Comparison of ENCODE assay signal across 1 cellular context in the genomic region with DNA sequence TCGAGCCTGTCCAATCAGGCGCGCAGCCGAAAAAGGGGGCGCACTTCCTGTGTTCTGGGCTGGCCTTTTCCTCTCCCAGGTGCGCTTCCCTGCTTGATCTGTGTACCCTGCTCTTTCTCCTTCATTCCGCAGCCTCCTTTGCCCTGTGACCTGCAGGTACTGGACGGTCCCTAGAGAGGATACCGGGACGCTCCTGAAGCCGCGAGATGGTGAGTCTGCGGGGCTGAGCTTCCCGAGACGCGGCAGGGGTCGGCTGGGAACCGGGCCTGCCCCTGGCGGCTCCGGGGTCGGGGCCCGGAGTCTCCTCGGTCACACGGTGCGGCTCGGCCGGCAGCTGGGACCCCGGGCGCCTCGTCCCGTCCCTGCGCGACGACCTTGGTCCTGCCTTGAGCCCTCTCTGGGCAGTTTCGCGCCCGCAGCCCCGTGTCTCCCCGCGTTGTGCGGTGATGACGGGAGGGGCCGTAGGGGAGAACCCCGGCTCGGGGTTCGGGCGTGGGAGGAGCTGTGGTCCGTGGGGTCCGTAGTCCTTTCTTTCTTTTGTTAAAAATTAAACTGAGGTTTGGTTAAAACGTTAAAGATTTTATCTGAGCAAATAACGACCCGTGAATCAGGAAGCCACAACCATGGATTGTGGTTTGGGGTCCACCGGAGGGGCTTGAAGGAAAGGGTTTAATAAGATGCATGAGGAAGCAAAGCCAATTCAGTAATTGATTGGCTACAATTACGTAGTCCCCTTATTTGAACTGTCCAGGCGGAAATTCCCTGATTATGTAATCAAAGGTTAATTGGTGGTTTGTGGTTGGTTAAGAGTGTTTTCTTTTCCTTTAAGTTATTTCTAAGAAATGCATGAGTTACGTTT.
A peak's percentile ranks its signal among the peaks of the same experiment; 100 is the strongest.
TF ChIP-seq lines count a peak whose summit lies in the region.

No MANE protein-coding gene starts in this region.

TF ChIP-seq in HepG2, 621 proteins besides CTCF, POLR2A, EP300 and RAD21 (continued from another document):
- TF ChIP-seq ZNF614 (CRISPR knock-in tag; IDR thresholded peaks at IDR 0.05; ENCODE audit: borderline replicate concordance) (peak; percentile 86; the same call in 1 of the 2 replicates), IRF2 (CRISPR knock-in tag; IDR thresholded peaks at IDR 0.05) (peak; percentile 93), RBM22 (optimal IDR thresholded peaks at IDR 0.05; ENCODE audit: low read length) (peak; percentile 82), EZH2 (conservative IDR thresholded peaks at IDR 0.05; ENCODE audit: low read depth, low read length) (no peak), ZNF317 (CRISPR knock-in tag; IDR thresholded peaks at IDR 0.05) (peak; percentile 63; the same call in 1 of the 2 replicates), ZNF841 (CRISPR knock-in tag; IDR thresholded peaks at IDR 0.05; ENCODE audit: borderline replicate concordance) (peak; percentile 57; the same call in 1 of the 2 replicates), ZNF781 (CRISPR knock-in tag; IDR thresholded peaks at IDR 0.05; ENCODE audit: borderline replicate concordance, not compliant biosample characterization) (peak; percentile 52), HMG20B (CRISPR knock-in tag; conservative IDR thresholded peaks at IDR 0.05) (peak; percentile 57; the same call in 1 of the 2 replicates), ZSCAN12 (CRISPR knock-in tag; IDR thresholded peaks at IDR 0.05) (0 out of 2 replicates have a peak, but pooled peaks have one; percentile 20), FOXJ3 (CRISPR knock-in tag; IDR thresholded peaks at IDR 0.05; ENCODE audit: borderline replicate concordance) (no peak; the same call in 1 of the 2 replicates), TRIM24 (CRISPR knock-in tag; IDR thresholded peaks at IDR 0.05) (no peak), BRD4 (CRISPR knock-in tag; IDR thresholded peaks at IDR 0.05) (peak; percentile 90), ZNF766 (CRISPR knock-in tag; IDR thresholded peaks at IDR 0.05; ENCODE audit: borderline replicate concordance) (peak; percentile 74; the same call in 1 of the 2 replicates), ZNF446 (CRISPR knock-in tag; IDR thresholded peaks at IDR 0.05) (peak; percentile 79; the same call in 1 of the 2 replicates), ZNF629 (CRISPR knock-in tag; conservative IDR thresholded peaks at IDR 0.05) (peak; percentile 15), CEBPG (CRISPR knock-in tag; IDR thresholded peaks at IDR 0.05) (peak; percentile 72), TCF7L2 (IDR thresholded peaks at IDR 0.05; ENCODE audit: low read depth, low read length) (no peak), ZKSCAN1 (IDR thresholded peaks at IDR 0.05; ENCODE audit: low read length) (no peak), ZSCAN9 (CRISPR knock-in tag; IDR thresholded peaks at IDR 0.05; ENCODE audit: borderline replicate concordance) (no peak; the same call in 1 of the 2 replicates), ZNF572 (CRISPR knock-in tag; IDR thresholded peaks at IDR 0.05) (peak; percentile 95), RARG (CRISPR knock-in tag; IDR thresholded peaks at IDR 0.05; ENCODE audit: low read depth) (no peak), SMARCC2 (IDR thresholded peaks at IDR 0.05) (no peak), ZNF768 (CRISPR knock-in tag; IDR thresholded peaks at IDR 0.05) (peak; percentile 81), ZNF563 (CRISPR knock-in tag; IDR thresholded peaks at IDR 0.05) (peak; percentile 94), ZNF230 (CRISPR knock-in tag; IDR thresholded peaks at IDR 0.05) (peak; percentile 95), ELF4 (CRISPR knock-in tag; IDR thresholded peaks at IDR 0.05; ENCODE audit: borderline replicate concordance) (peak; percentile 86)
- TF ChIP-seq, protein P1, sequence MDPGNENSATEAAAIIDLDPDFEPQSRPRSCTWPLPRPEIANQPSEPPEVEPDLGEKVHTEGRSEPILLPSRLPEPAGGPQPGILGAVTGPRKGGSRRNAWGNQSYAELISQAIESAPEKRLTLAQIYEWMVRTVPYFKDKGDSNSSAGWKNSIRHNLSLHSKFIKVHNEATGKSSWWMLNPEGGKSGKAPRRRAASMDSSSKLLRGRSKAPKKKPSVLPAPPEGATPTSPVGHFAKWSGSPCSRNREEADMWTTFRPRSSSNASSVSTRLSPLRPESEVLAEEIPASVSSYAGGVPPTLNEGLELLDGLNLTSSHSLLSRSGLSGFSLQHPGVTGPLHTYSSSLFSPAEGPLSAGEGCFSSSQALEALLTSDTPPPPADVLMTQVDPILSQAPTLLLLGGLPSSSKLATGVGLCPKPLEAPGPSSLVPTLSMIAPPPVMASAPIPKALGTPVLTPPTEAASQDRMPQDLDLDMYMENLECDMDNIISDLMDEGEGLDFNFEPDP (CRISPR knock-in tag; conservative IDR thresholded peaks at IDR 0.05), result no peak
- TF ChIP-seq, protein P2, sequence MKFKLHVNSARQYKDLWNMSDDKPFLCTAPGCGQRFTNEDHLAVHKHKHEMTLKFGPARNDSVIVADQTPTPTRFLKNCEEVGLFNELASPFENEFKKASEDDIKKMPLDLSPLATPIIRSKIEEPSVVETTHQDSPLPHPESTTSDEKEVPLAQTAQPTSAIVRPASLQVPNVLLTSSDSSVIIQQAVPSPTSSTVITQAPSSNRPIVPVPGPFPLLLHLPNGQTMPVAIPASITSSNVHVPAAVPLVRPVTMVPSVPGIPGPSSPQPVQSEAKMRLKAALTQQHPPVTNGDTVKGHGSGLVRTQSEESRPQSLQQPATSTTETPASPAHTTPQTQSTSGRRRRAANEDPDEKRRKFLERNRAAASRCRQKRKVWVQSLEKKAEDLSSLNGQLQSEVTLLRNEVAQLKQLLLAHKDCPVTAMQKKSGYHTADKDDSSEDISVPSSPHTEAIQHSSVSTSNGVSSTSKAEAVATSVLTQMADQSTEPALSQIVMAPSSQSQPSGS (CRISPR knock-in tag; IDR thresholded peaks at IDR 0.05), result peak; percentile 88
- TF ChIP-seq, protein P3, sequence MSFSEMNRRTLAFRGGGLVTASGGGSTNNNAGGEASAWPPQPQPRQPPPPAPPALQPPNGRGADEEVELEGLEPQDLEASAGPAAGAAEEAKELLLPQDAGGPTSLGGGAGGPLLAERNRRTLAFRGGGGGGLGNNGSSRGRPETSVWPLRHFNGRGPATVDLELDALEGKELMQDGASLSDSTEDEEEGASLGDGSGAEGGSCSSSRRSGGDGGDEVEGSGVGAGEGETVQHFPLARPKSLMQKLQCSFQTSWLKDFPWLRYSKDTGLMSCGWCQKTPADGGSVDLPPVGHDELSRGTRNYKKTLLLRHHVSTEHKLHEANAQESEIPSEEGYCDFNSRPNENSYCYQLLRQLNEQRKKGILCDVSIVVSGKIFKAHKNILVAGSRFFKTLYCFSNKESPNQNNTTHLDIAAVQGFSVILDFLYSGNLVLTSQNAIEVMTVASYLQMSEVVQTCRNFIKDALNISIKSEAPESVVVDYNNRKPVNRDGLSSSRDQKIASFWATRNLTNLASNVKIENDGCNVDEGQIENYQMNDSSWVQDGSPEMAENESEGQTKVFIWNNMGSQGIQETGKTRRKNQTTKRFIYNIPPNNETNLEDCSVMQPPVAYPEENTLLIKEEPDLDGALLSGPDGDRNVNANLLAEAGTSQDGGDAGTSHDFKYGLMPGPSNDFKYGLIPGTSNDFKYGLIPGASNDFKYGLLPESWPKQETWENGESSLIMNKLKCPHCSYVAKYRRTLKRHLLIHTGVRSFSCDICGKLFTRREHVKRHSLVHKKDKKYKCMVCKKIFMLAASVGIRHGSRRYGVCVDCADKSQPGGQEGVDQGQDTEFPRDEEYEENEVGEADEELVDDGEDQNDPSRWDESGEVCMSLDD (CRISPR knock-in tag; IDR thresholded peaks at IDR 0.05; ENCODE audit: borderline replicate concordance), result peak; percentile 93; the same call in 1 of the 2 replicates
- TF ChIP-seq, protein P4, sequence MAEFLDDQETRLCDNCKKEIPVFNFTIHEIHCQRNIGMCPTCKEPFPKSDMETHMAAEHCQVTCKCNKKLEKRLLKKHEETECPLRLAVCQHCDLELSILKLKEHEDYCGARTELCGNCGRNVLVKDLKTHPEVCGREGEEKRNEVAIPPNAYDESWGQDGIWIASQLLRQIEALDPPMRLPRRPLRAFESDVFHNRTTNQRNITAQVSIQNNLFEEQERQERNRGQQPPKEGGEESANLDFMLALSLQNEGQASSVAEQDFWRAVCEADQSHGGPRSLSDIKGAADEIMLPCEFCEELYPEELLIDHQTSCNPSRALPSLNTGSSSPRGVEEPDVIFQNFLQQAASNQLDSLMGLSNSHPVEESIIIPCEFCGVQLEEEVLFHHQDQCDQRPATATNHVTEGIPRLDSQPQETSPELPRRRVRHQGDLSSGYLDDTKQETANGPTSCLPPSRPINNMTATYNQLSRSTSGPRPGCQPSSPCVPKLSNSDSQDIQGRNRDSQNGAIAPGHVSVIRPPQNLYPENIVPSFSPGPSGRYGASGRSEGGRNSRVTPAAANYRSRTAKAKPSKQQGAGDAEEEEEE (CRISPR knock-in tag; IDR thresholded peaks at IDR 0.05; ENCODE audit: borderline replicate concordance), result 0 out of 2 replicates have a peak, but pooled peaks have one; percentile 78
- TF ChIP-seq, protein P5, sequence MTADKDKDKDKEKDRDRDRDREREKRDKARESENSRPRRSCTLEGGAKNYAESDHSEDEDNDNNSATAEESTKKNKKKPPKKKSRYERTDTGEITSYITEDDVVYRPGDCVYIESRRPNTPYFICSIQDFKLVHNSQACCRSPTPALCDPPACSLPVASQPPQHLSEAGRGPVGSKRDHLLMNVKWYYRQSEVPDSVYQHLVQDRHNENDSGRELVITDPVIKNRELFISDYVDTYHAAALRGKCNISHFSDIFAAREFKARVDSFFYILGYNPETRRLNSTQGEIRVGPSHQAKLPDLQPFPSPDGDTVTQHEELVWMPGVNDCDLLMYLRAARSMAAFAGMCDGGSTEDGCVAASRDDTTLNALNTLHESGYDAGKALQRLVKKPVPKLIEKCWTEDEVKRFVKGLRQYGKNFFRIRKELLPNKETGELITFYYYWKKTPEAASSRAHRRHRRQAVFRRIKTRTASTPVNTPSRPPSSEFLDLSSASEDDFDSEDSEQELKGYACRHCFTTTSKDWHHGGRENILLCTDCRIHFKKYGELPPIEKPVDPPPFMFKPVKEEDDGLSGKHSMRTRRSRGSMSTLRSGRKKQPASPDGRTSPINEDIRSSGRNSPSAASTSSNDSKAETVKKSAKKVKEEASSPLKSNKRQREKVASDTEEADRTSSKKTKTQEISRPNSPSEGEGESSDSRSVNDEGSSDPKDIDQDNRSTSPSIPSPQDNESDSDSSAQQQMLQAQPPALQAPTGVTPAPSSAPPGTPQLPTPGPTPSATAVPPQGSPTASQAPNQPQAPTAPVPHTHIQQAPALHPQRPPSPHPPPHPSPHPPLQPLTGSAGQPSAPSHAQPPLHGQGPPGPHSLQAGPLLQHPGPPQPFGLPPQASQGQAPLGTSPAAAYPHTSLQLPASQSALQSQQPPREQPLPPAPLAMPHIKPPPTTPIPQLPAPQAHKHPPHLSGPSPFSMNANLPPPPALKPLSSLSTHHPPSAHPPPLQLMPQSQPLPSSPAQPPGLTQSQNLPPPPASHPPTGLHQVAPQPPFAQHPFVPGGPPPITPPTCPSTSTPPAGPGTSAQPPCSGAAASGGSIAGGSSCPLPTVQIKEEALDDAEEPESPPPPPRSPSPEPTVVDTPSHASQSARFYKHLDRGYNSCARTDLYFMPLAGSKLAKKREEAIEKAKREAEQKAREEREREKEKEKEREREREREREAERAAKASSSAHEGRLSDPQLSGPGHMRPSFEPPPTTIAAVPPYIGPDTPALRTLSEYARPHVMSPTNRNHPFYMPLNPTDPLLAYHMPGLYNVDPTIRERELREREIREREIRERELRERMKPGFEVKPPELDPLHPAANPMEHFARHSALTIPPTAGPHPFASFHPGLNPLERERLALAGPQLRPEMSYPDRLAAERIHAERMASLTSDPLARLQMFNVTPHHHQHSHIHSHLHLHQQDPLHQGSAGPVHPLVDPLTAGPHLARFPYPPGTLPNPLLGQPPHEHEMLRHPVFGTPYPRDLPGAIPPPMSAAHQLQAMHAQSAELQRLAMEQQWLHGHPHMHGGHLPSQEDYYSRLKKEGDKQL (CRISPR knock-in tag; IDR thresholded peaks at IDR 0.05; ENCODE audit: low read depth), result peak; percentile 18; the same call in 1 of the 2 replicates
- TF ChIP-seq, protein P6, sequence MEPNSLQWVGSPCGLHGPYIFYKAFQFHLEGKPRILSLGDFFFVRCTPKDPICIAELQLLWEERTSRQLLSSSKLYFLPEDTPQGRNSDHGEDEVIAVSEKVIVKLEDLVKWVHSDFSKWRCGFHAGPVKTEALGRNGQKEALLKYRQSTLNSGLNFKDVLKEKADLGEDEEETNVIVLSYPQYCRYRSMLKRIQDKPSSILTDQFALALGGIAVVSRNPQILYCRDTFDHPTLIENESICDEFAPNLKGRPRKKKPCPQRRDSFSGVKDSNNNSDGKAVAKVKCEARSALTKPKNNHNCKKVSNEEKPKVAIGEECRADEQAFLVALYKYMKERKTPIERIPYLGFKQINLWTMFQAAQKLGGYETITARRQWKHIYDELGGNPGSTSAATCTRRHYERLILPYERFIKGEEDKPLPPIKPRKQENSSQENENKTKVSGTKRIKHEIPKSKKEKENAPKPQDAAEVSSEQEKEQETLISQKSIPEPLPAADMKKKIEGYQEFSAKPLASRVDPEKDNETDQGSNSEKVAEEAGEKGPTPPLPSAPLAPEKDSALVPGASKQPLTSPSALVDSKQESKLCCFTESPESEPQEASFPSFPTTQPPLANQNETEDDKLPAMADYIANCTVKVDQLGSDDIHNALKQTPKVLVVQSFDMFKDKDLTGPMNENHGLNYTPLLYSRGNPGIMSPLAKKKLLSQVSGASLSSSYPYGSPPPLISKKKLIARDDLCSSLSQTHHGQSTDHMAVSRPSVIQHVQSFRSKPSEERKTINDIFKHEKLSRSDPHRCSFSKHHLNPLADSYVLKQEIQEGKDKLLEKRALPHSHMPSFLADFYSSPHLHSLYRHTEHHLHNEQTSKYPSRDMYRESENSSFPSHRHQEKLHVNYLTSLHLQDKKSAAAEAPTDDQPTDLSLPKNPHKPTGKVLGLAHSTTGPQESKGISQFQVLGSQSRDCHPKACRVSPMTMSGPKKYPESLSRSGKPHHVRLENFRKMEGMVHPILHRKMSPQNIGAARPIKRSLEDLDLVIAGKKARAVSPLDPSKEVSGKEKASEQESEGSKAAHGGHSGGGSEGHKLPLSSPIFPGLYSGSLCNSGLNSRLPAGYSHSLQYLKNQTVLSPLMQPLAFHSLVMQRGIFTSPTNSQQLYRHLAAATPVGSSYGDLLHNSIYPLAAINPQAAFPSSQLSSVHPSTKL (CRISPR knock-in tag; IDR thresholded peaks at IDR 0.05), result peak; percentile 59
